In genomic region chr7:8594115-8594514, GRCh38 we compare ENCODE assay signal across 22 cellular contexts.
A peak's percentile ranks its signal among the peaks of the same experiment; 100 is the strongest.
DNase-seq lines count a peak whose midpoint lies in the region; ATAC-seq, FAIRE-seq and TF ChIP-seq lines count a peak whose summit lies in the region.
"Had no signal": no experiment of that assay in that cellular context is flagged by ENCODE, and none has a peak within 500 bp of the region (broad histone marks: within the 10 kb centered on the region; RNA-seq: fewer than 3 reads in every experiment).

No MANE protein-coding gene starts in this region.

- H2AK5ac ChIP-seq in mesendoderm (ENCODE audit: low read length) (no peak overlapping the region), mesenchymal stem cell (ENCODE audit: low read length, severe bottlenecking) (no peak overlapping the region)

- no peak for TF ChIP-seq POLR2A in HepG2 (IDR thresholded peaks at IDR 0.05; ENCODE audit: insufficient read depth in 1 of 2, low read depth in 2 of 2, low read length in 2 of 2)
- no peak for TF ChIP-seq POLR2A in right lobe of liver (IDR thresholded peaks at IDR 0.05)

- H3K36me3 ChIP-seq in HepG2 (replicated peaks in 1 of 2; ENCODE audit: control insufficient read depth in 1 of 2, insufficient read depth in 2 of 2, low read length in 2 of 2), result no peaks in the 10 kb centered on the region
- H3K36me3 ChIP-seq in right lobe of liver, result no peaks in the 10 kb centered on the region
- H3K36me3 ChIP-seq in Loucy (ENCODE audit: insufficient read depth, low read length), result no peaks in the 10 kb centered on the region
- no peaks in the 10 kb centered on the region for H3K36me3 ChIP-seq in SJCRH30
- no peaks in the 10 kb centered on the region for H3K36me3 ChIP-seq in mesendoderm (ENCODE audit: control insufficient read depth, insufficient read depth, low read length)
- H3K36me3 ChIP-seq in mesenchymal stem cell (ENCODE audit: control insufficient read depth in 1 of 2, insufficient read depth in 2 of 2, low read depth in 1 of 2, low read length in 2 of 2), result no peaks in the 10 kb centered on the region
- H3K36me3 ChIP-seq: BE2C had no signal

- no peaks in the 10 kb centered on the region for H3K36me3 Mint-ChIP-seq in activated CD4-positive, alpha-beta T cell treated with anti-CD3 and anti-CD28 coated beads, Interleukin-2, amount 10 ng/mL, durations not matched to agents 7 days and 5 days (ENCODE audit: low read depth)
- H3K36me3 Mint-ChIP-seq: CD4-positive, CD25-positive, alpha-beta regulatory T cell had no signal

- in situ Hi-C loops in HepG2 (cut with HindIII; ENCODE audit: extremely low pct_ligation_motif_present, low pct_unique_long_range_greater_than_20kb), result no loop called here

- FAIRE-seq in HepG2 (lab: Jason Lieb, UNC), result no peak
- FAIRE-seq: A204.1 had no signal

- no peaks in the 10 kb centered on the region for H3F3A ChIP-seq in Loucy (ENCODE audit: low read depth)

- H3K4me3 Mint-ChIP-seq in activated CD4-positive, alpha-beta T cell treated with anti-CD3 and anti-CD28 coated beads, Interleukin-2, amount 10 ng/mL, durations not matched to agents 7 days and 5 days, result no peak overlapping the region
- H3K4me3 Mint-ChIP-seq: CD4-positive, CD25-positive, alpha-beta regulatory T cell had no signal

- H4K5ac ChIP-seq in mesendoderm (ENCODE audit: low read length), result no peak overlapping the region

- no peak overlapping the region for H2BK12ac ChIP-seq in mesenchymal stem cell (ENCODE audit: low read length in 2 of 2)

- H3K79me1 ChIP-seq in mesendoderm (ENCODE audit: low read length), result no peaks in the 10 kb centered on the region
- H3K79me1 ChIP-seq in mesenchymal stem cell (replicated peaks; ENCODE audit: low read length, poor library complexity, severe bottlenecking), result no peaks in the 10 kb centered on the region

- H2BK120ac ChIP-seq in mesendoderm (ENCODE audit: low read depth, low read length), result no peak overlapping the region
- H2BK120ac ChIP-seq in mesenchymal stem cell (ENCODE audit: low read depth, low read length), result no peak overlapping the region

- no peak overlapping the region for H3K14ac ChIP-seq in mesenchymal stem cell (ENCODE audit: low read length in 2 of 2)

- peak; percentile 23 for DNase-seq in HepG2 (ENCODE audit: low spot score)
- no peak for DNase-seq in right lobe of liver
- DNase-seq in SJCRH30, result peak; percentile 27 to 71
- no peak for DNase-seq in mesendoderm
- DNase-seq in mesenchymal stem cell, result no peak
- DNase-seq in T-helper 9 cell, result no peak
- no peak for DNase-seq in activated CD4-positive, alpha-beta T cell treated with anti-CD3 and anti-CD28 coated beads, Interleukin-2, amount 10 ng/mL, durations not matched to agents 7 days and 5 days
- DNase-seq: BE2C; CD4-positive, CD25-positive, alpha-beta regulatory T cell; COR-L47; DMS79; KG1; NCI-H1092; NCI-H1436 treated with DMSO at 0.1 percent for 48 hours; NCI-H2081; NCI-H446 treated with DMSO at 0.1 percent for 48 hours; NCI-H748 treated with DMSO at 0.1 percent for 48 hours; OCI-M1; SHP77 treated with DMSO at 0.1 percent for 48 hours had no signal

- POLR2A ChIA-PET in HepG2 (lab: Yijun Ruan, JAX), result no interaction called here
- POLR2A ChIA-PET in activated CD4-positive, alpha-beta T cell treated with anti-CD3 and anti-CD28 coated beads, Interleukin-2, amount 10 ng/mL, durations not matched to agents 7 days and 5 days (lab: Charles Lee), result no interaction called here

- H3K27me3 ChIP-seq in HepG2 (ENCODE audit: control insufficient read depth in 1 of 2, insufficient read depth in 2 of 2, low read length in 2 of 2) (no peaks in the 10 kb centered on the region), right lobe of liver (no peaks in the 10 kb centered on the region), Loucy (ENCODE audit: insufficient read depth, low read length, poor library complexity, severe bottlenecking) (no peaks in the 10 kb centered on the region), SJCRH30 (no peaks in the 10 kb centered on the region), mesendoderm (ENCODE audit: insufficient read depth, low read length, poor library complexity) (no peaks in the 10 kb centered on the region), mesenchymal stem cell (ENCODE audit: control insufficient read depth in 1 of 2, insufficient read depth in 1 of 2, low read length in 2 of 2) (no peaks in the 10 kb centered on the region)
- H3K27me3 ChIP-seq: BE2C had no signal

- no peak overlapping the region for H4K91ac ChIP-seq in mesenchymal stem cell (ENCODE audit: low read length)

- H3K27me3 Mint-ChIP-seq in activated CD4-positive, alpha-beta T cell treated with anti-CD3 and anti-CD28 coated beads, Interleukin-2, amount 10 ng/mL, durations not matched to agents 7 days and 5 days, result no peaks in the 10 kb centered on the region
- H3K27me3 Mint-ChIP-seq: CD4-positive, CD25-positive, alpha-beta regulatory T cell had no signal

- no peak overlapping the region for H3K56ac ChIP-seq in mesendoderm (ENCODE audit: low read length)

- H3K4me1 Mint-ChIP-seq in activated CD4-positive, alpha-beta T cell treated with anti-CD3 and anti-CD28 coated beads, Interleukin-2, amount 10 ng/mL, durations not matched to agents 7 days and 5 days, result no peaks in the 10 kb centered on the region
- H3K4me1 Mint-ChIP-seq: CD4-positive, CD25-positive, alpha-beta regulatory T cell had no signal

- CTCF ChIA-PET in HepG2 (lab: Yijun Ruan, JAX; ENCODE audit: low intra/inter-chr PET ratio, low total read pairs), result no interaction called here
- CTCF ChIA-PET in activated CD4-positive, alpha-beta T cell treated with anti-CD3 and anti-CD28 coated beads, Interleukin-2, amount 10 ng/mL, durations not matched to agents 7 days and 5 days (lab: Charles Lee), result no interaction called here

- H3K9ac ChIP-seq in HepG2 (ENCODE audit: insufficient read depth, low read depth, low read length) (no peak overlapping the region), Loucy (ENCODE audit: low read depth, low read length, poor library complexity, severe bottlenecking) (no peak overlapping the region), mesendoderm (ENCODE audit: low read length) (no peak overlapping the region), mesenchymal stem cell (ENCODE audit: low read length) (no peak overlapping the region)

- no peak overlapping the region for H2BK5ac ChIP-seq in mesendoderm (ENCODE audit: low read length)
- H2BK5ac ChIP-seq in mesenchymal stem cell (ENCODE audit: low read depth, low read length, poor library complexity, severe bottlenecking), result no peak overlapping the region

- H3K9me2 ChIP-seq in Loucy (replicated peaks; ENCODE audit: low read depth, low read length), result no peaks in the 10 kb centered on the region

- peak in 1 of 2 experiments; percentile 37; a peak in 1 of 4 replicates for TF ChIP-seq EP300 in HepG2 (IDR thresholded peaks at IDR 0.05; ENCODE audit: low read depth in 2 of 2, low read length in 2 of 2)
- TF ChIP-seq EP300 in HepG2 (CRISPR knock-in tag; IDR thresholded peaks at IDR 0.05; ENCODE audit: borderline replicate concordance), result no peak

- no peaks in the 10 kb centered on the region for H3K9me3 Mint-ChIP-seq in activated CD4-positive, alpha-beta T cell treated with anti-CD3 and anti-CD28 coated beads, Interleukin-2, amount 10 ng/mL, durations not matched to agents 7 days and 5 days

- under 1% methylated on average over 5 of the region's 5 CpGs for WGBS in HepG2 (ENCODE audit: low lambda C conversion rate)
- WGBS in right lobe of liver (ENCODE audit: insufficient coverage, low coverage, low lambda C conversion rate, missing lambda C conversion rate), result 14% methylated on average over 5 of the region's 5 CpGs
- no CpG with 5 or more reads among the region's 5 CpGs for WGBS in mesendoderm (ENCODE audit: extremely low coverage, insufficient coverage, low lambda C conversion rate)
- 47% methylated on average over 3 of the region's 5 CpGs for WGBS in mesenchymal stem cell

- H3K4me2 ChIP-seq in HepG2 (ENCODE audit: low read depth, low read length) (peak overlapping the region; percentile 14), Loucy (ENCODE audit: low read depth, low read length, poor library complexity, severe bottlenecking) (no peak overlapping the region), mesendoderm (ENCODE audit: low read length) (no peak overlapping the region), mesenchymal stem cell (ENCODE audit: low read length, poor library complexity, severe bottlenecking) (no peak overlapping the region)

- H3K23ac ChIP-seq in mesendoderm (ENCODE audit: low read length) (no peak overlapping the region), mesenchymal stem cell (ENCODE audit: low read length in 2 of 2) (no peak overlapping the region)

- no peak for TF ChIP-seq RAD21 in HepG2 (CRISPR knock-in tag; IDR thresholded peaks at IDR 0.05)

- no peak overlapping the region for H3K27ac ChIP-seq in HepG2 (ENCODE audit: extremely low read length, insufficient read depth, low read length)
- no peak overlapping the region for H3K27ac ChIP-seq in right lobe of liver
- H3K27ac ChIP-seq in SJCRH30, result no peak overlapping the region
- no peak overlapping the region for H3K27ac ChIP-seq in mesendoderm (ENCODE audit: low read depth, low read length)
- H3K27ac ChIP-seq in mesenchymal stem cell (ENCODE audit: low read length, poor library complexity, severe bottlenecking), result no peak overlapping the region

- H3K4me3 ChIP-seq in HepG2 (replicated peaks in 1 of 3; ENCODE audit: insufficient read depth in 1 of 3, low read depth in 2 of 3, low read length in 3 of 3), result no peak overlapping the region
- no peak overlapping the region for H3K4me3 ChIP-seq in right lobe of liver
- no peak overlapping the region for H3K4me3 ChIP-seq in Loucy (ENCODE audit: low read length, poor library complexity, severe bottlenecking)
- no peak overlapping the region for H3K4me3 ChIP-seq in SJCRH30
- no peak overlapping the region for H3K4me3 ChIP-seq in mesendoderm (ENCODE audit: low read length)
- H3K4me3 ChIP-seq in mesenchymal stem cell (ENCODE audit: insufficient read depth in 1 of 2, low read depth in 1 of 2, low read length in 2 of 2), result no peak overlapping the region

- H3K79me2 ChIP-seq in HepG2 (ENCODE audit: insufficient read depth, low read length) (no peaks in the 10 kb centered on the region), Loucy (ENCODE audit: insufficient read depth, low read length) (no peaks in the 10 kb centered on the region), mesendoderm (ENCODE audit: control insufficient read depth, insufficient read depth, low read length) (no peaks in the 10 kb centered on the region)

- H3K4ac ChIP-seq in mesendoderm (ENCODE audit: low read depth, low read length), result no peak overlapping the region
- H3K4ac ChIP-seq in mesenchymal stem cell (ENCODE audit: low read depth in 1 of 2, low read length in 2 of 2), result no peak overlapping the region

- intact Hi-C loops in HepG2 (cut with micrococcal nuclease; ENCODE audit: unreplicated experiment), result no loop called here
- intact Hi-C loops in right lobe of liver (cut with DNase I), result no loop called here

- H3K4me1 ChIP-seq in HepG2 (ENCODE audit: insufficient read depth, low read length) (no peaks in the 10 kb centered on the region), right lobe of liver (no peaks in the 10 kb centered on the region), Loucy (ENCODE audit: insufficient read depth, low read length, poor library complexity, severe bottlenecking) (no peaks in the 10 kb centered on the region), SJCRH30 (peaks cover 24% of the 10 kb centered on the region), mesendoderm (ENCODE audit: control insufficient read depth, low read depth, low read length) (no peaks in the 10 kb centered on the region), mesenchymal stem cell (ENCODE audit: control insufficient read depth, insufficient read depth, low read depth, low read length) (no peaks in the 10 kb centered on the region)
- H3K4me1 ChIP-seq: BE2C had no signal

- TF ChIP-seq CTCF in HepG2 (CRISPR knock-in tag; IDR thresholded peaks at IDR 0.05) (no peak), right lobe of liver (IDR thresholded peaks at IDR 0.05) (no peak), Loucy (conservative IDR thresholded peaks at IDR 0.05; ENCODE audit: low read length) (no peak)

- H3K27ac Mint-ChIP-seq in activated CD4-positive, alpha-beta T cell treated with anti-CD3 and anti-CD28 coated beads, Interleukin-2, amount 10 ng/mL, durations not matched to agents 7 days and 5 days, result no peak overlapping the region
- H3K27ac Mint-ChIP-seq: CD4-positive, CD25-positive, alpha-beta regulatory T cell had no signal

- H4K20me1 ChIP-seq in HepG2 (ENCODE audit: insufficient read depth, low read length) (no peaks in the 10 kb centered on the region), Loucy (ENCODE audit: insufficient read depth, low read length, poor library complexity, severe bottlenecking) (no peaks in the 10 kb centered on the region)

- H3K9me3 ChIP-seq in HepG2 (ENCODE audit: low read length), result no peaks in the 10 kb centered on the region
- H3K9me3 ChIP-seq in right lobe of liver, result no peaks in the 10 kb centered on the region
- H3K9me3 ChIP-seq in Loucy (ENCODE audit: insufficient read depth, low read depth, low read length), result no peaks in the 10 kb centered on the region
- no peaks in the 10 kb centered on the region for H3K9me3 ChIP-seq in SJCRH30 (replicated peaks)
- no peaks in the 10 kb centered on the region for H3K9me3 ChIP-seq in mesenchymal stem cell (ENCODE audit: control insufficient read depth, low read length)
- H3K9me3 ChIP-seq: BE2C had no signal

- H2BK15ac ChIP-seq in mesendoderm (replicated peaks; ENCODE audit: low read depth), result no peak overlapping the region
- H2BK15ac ChIP-seq in mesenchymal stem cell (ENCODE audit: low read depth, poor library complexity, severe bottlenecking), result no peak overlapping the region

- BruUV-seq in HepG2 (replicated peaks; lab: Mats Ljungman, UMichigan), result no TSS peak

- ATAC-seq in HepG2, result no peak; the same call in 2 of the 3 replicates
- no peak for ATAC-seq in right lobe of liver
- ATAC-seq: HCT116 had no signal

- no peak overlapping the region for H2AFZ ChIP-seq in HepG2 (ENCODE audit: low read length)
- peak overlapping the region; percentile 84 for H2AFZ ChIP-seq in Loucy (ENCODE audit: low read length)
- H2AFZ ChIP-seq in mesenchymal stem cell (ENCODE audit: low read depth, low read length), result no peak overlapping the region

- H3K18ac ChIP-seq in mesendoderm (ENCODE audit: low read length) (no peak overlapping the region), mesenchymal stem cell (ENCODE audit: low read depth in 1 of 2, low read length in 2 of 2) (no peak overlapping the region)

- H4K8ac ChIP-seq in mesendoderm (ENCODE audit: low read depth, low read length) (no peak overlapping the region), mesenchymal stem cell (ENCODE audit: low read length) (no peak overlapping the region)

Comparison
In these comparisons a context has a peak if more than half of its experiments do, and no peak if none do; other contexts are left out.
1. DNase-seq: peak in HepG2 (single experiment) and SJCRH30 (2 of 2); none in right lobe of liver (0 of 3), mesendoderm (single experiment), mesenchymal stem cell (single experiment), T-helper 9 cell (single experiment) and activated CD4-positive, alpha-beta T cell treated with anti-CD3 and anti-CD28 coated beads, Interleukin-2, amount 10 ng/mL, durations not matched to agents 7 days and 5 days (single experiment).